1 cellular context compared by ENCODE assay signal in genomic region chr6:99568103-99568933, GRCh38.
TF ChIP-seq lines count a peak whose summit lies in the region.

Gene CCNC, minus strand, starts transcription at chr6:99568660. Its CDS starts 133 bp downstream, at chr6:99568527.

TF ChIP-seq in HepG2, 621 proteins besides CTCF, POLR2A, EP300 and RAD21 (continued from another document and continues in another):
- TF ChIP-seq ZNF142 (CRISPR knock-in tag; IDR thresholded peaks at IDR 0.05) (peak; percentile 72; the same call in 1 of the 2 replicates), U2AF2 (IDR thresholded peaks at IDR 0.05; ENCODE audit: low read depth, low read length) (no peak), ARNT2 (CRISPR knock-in tag; IDR thresholded peaks at IDR 0.05; ENCODE audit: low read depth) (peak; percentile 91; the same call in 1 of the 2 replicates), ASH2L (IDR thresholded peaks at IDR 0.05; ENCODE audit: insufficient read length, low read depth, low read length) (peak; percentile 99), RFXAP (CRISPR knock-in tag; IDR thresholded peaks at IDR 0.05; ENCODE audit: borderline replicate concordance) (peak; percentile 91), ZNF20 (CRISPR knock-in tag; IDR thresholded peaks at IDR 0.05) (no peak), ZNF512 (CRISPR knock-in tag; IDR thresholded peaks at IDR 0.05) (no peak), IRX3 (CRISPR knock-in tag; IDR thresholded peaks at IDR 0.05; ENCODE audit: borderline replicate concordance, low read depth) (peak; percentile 69; the same call in 1 of the 2 replicates), POLR2AphosphoS2 (IDR thresholded peaks at IDR 0.05; ENCODE audit: low read depth, low read length) (peak; percentile 80; the same call in 1 of the 2 replicates), ZBTB38 (CRISPR knock-in tag; IDR thresholded peaks at IDR 0.05) (peak; percentile 52; the same call in 1 of the 2 replicates), CERS6 (CRISPR knock-in tag; IDR thresholded peaks at IDR 0.05) (no peak), ZNF326 (CRISPR knock-in tag; IDR thresholded peaks at IDR 0.05; ENCODE audit: borderline replicate concordance) (no peak), NFE2L2 (IDR thresholded peaks at IDR 0.05; ENCODE audit: low read length) (no peak), TSC22D2 (CRISPR knock-in tag; IDR thresholded peaks at IDR 0.05; ENCODE audit: borderline replicate concordance) (peak; percentile 78; the same call in 1 of the 2 replicates), ATM (IDR thresholded peaks at IDR 0.05; ENCODE audit: borderline replicate concordance) (no peak), ZNF777 (CRISPR knock-in tag; IDR thresholded peaks at IDR 0.05) (peak; percentile 62; the same call in 1 of the 2 replicates), TRIM24 (CRISPR knock-in tag; IDR thresholded peaks at IDR 0.05) (no peak), ZNF546 (CRISPR knock-in tag; conservative IDR thresholded peaks at IDR 0.05) (no peak; the same call in 1 of the 2 replicates), ZNF598 (CRISPR knock-in tag; IDR thresholded peaks at IDR 0.05; ENCODE audit: borderline replicate concordance) (no peak; the same call in 1 of the 2 replicates), SP2 (CRISPR knock-in tag; IDR thresholded peaks at IDR 0.05) (peak; percentile 49; the same call in 1 of the 2 replicates), ZNF839 (CRISPR knock-in tag; IDR thresholded peaks at IDR 0.05; ENCODE audit: borderline replicate concordance) (no peak; the same call in 1 of the 2 replicates), ZNF580 (CRISPR knock-in tag; IDR thresholded peaks at IDR 0.05; ENCODE audit: borderline replicate concordance, low read depth) (peak; percentile 96; the same call in 1 of the 2 replicates), ZNF878 (CRISPR knock-in tag; IDR thresholded peaks at IDR 0.05) (no peak; the same call in 1 of the 2 replicates), TCF12 (IDR thresholded peaks at IDR 0.05) (no peak), TCF12 (CRISPR knock-in tag; IDR thresholded peaks at IDR 0.05) (no peak)
- TF ChIP-seq, protein P1, sequence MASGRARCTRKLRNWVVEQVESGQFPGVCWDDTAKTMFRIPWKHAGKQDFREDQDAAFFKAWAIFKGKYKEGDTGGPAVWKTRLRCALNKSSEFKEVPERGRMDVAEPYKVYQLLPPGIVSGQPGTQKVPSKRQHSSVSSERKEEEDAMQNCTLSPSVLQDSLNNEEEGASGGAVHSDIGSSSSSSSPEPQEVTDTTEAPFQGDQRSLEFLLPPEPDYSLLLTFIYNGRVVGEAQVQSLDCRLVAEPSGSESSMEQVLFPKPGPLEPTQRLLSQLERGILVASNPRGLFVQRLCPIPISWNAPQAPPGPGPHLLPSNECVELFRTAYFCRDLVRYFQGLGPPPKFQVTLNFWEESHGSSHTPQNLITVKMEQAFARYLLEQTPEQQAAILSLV (CRISPR knock-in tag; IDR thresholded peaks at IDR 0.05; ENCODE audit: borderline replicate concordance): peak; percentile 84; the same call in 1 of the 2 replicates
- TF ChIP-seq, protein P2, sequence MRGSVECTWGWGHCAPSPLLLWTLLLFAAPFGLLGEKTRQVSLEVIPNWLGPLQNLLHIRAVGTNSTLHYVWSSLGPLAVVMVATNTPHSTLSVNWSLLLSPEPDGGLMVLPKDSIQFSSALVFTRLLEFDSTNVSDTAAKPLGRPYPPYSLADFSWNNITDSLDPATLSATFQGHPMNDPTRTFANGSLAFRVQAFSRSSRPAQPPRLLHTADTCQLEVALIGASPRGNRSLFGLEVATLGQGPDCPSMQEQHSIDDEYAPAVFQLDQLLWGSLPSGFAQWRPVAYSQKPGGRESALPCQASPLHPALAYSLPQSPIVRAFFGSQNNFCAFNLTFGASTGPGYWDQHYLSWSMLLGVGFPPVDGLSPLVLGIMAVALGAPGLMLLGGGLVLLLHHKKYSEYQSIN (CRISPR knock-in tag; IDR thresholded peaks at IDR 0.05; ENCODE audit: borderline replicate concordance): no peak
- TF ChIP-seq, protein P3, sequence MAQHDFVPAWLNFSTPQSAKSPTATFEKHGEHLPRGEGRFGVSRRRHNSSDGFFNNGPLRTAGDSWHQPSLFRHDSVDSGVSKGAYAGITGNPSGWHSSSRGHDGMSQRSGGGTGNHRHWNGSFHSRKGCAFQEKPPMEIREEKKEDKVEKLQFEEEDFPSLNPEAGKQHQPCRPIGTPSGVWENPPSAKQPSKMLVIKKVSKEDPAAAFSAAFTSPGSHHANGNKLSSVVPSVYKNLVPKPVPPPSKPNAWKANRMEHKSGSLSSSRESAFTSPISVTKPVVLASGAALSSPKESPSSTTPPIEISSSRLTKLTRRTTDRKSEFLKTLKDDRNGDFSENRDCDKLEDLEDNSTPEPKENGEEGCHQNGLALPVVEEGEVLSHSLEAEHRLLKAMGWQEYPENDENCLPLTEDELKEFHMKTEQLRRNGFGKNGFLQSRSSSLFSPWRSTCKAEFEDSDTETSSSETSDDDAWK (CRISPR knock-in tag; IDR thresholded peaks at IDR 0.05): no peak
- TF ChIP-seq, protein P4, sequence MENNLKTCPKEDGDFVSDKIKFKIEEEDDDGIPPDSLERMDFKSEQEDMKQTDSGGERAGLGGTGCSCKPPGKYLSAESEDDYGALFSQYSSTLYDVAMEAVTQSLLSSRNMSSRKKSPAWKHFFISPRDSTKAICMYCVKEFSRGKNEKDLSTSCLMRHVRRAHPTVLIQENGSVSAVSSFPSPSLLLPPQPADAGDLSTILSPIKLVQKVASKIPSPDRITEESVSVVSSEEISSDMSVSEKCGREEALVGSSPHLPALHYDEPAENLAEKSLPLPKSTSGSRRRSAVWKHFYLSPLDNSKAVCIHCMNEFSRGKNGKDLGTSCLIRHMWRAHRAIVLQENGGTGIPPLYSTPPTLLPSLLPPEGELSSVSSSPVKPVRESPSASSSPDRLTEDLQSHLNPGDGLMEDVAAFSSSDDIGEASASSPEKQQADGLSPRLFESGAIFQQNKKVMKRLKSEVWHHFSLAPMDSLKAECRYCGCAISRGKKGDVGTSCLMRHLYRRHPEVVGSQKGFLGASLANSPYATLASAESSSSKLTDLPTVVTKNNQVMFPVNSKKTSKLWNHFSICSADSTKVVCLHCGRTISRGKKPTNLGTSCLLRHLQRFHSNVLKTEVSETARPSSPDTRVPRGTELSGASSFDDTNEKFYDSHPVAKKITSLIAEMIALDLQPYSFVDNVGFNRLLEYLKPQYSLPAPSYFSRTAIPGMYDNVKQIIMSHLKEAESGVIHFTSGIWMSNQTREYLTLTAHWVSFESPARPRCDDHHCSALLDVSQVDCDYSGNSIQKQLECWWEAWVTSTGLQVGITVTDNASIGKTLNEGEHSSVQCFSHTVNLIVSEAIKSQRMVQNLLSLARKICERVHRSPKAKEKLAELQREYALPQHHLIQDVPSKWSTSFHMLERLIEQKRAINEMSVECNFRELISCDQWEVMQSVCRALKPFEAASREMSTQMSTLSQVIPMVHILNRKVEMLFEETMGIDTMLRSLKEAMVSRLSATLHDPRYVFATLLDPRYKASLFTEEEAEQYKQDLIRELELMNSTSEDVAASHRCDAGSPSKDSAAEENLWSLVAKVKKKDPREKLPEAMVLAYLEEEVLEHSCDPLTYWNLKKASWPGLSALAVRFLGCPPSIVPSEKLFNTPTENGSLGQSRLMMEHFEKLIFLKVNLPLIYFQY (CRISPR knock-in tag; IDR thresholded peaks at IDR 0.05; ENCODE audit: borderline replicate concordance): peak; percentile 92
- TF ChIP-seq, protein P5, sequence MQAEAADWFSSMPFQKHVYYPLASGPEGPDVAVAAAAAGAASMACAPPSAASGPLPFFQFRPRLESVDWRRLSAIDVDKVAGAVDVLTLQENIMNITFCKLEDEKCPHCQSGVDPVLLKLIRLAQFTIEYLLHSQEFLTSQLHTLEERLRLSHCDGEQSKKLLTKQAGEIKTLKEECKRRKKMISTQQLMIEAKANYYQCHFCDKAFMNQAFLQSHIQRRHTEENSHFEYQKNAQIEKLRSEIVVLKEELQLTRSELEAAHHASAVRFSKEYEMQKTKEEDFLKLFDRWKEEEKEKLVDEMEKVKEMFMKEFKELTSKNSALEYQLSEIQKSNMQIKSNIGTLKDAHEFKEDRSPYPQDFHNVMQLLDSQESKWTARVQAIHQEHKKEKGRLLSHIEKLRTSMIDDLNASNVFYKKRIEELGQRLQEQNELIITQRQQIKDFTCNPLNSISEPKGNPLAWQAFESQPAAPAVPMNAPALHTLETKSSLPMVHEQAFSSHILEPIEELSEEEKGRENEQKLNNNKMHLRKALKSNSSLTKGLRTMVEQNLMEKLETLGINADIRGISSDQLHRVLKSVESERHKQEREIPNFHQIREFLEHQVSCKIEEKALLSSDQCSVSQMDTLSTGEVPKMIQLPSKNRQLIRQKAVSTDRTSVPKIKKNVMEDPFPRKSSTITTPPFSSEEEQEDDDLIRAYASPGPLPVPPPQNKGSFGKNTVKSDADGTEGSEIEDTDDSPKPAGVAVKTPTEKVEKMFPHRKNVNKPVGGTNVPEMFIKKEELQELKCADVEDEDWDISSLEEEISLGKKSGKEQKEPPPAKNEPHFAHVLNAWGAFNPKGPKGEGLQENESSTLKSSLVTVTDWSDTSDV (CRISPR knock-in tag; IDR thresholded peaks at IDR 0.05): 0 out of 2 replicates have a peak, but pooled peaks have one; percentile 72
- TF ChIP-seq, protein P6, sequence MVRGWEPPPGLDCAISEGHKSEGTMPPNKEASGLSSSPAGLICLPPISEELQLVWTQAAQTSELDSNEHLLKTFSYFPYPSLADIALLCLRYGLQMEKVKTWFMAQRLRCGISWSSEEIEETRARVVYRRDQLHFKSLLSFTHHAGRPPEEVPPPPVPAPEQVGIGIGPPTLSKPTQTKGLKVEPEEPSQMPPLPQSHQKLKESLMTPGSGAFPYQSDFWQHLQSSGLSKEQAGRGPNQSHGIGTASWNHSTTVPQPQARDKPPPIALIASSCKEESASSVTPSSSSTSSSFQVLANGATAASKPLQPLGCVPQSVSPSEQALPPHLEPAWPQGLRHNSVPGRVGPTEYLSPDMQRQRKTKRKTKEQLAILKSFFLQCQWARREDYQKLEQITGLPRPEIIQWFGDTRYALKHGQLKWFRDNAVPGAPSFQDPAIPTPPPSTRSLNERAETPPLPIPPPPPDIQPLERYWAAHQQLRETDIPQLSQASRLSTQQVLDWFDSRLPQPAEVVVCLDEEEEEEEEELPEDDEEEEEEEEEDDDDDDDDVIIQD (CRISPR knock-in tag; IDR thresholded peaks at IDR 0.05; ENCODE audit: low read depth): peak; percentile 96
- TF ChIP-seq, protein P7, sequence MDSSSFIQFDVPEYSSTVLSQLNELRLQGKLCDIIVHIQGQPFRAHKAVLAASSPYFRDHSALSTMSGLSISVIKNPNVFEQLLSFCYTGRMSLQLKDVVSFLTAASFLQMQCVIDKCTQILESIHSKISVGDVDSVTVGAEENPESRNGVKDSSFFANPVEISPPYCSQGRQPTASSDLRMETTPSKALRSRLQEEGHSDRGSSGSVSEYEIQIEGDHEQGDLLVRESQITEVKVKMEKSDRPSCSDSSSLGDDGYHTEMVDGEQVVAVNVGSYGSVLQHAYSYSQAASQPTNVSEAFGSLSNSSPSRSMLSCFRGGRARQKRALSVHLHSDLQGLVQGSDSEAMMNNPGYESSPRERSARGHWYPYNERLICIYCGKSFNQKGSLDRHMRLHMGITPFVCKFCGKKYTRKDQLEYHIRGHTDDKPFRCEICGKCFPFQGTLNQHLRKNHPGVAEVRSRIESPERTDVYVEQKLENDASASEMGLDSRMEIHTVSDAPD (CRISPR knock-in tag; IDR thresholded peaks at IDR 0.05): peak; percentile 79; the same call in 1 of the 2 replicates
